ENCODE assay signal across 1 cellular context in genomic region chr7:134882481-134882880, GRCh38.
TF ChIP-seq lines count a peak whose summit lies in the region.

No MANE protein-coding gene starts in this region.

TF ChIP-seq in IMR-90, 13 proteins besides CTCF, POLR2A, EP300 and RAD21 (continued from another document):
- TF ChIP-seq RCOR1 (IDR thresholded peaks at IDR 0.05; ENCODE audit: insufficient replicate concordance, low read length) = no peak
- TF ChIP-seq, protein P1, sequence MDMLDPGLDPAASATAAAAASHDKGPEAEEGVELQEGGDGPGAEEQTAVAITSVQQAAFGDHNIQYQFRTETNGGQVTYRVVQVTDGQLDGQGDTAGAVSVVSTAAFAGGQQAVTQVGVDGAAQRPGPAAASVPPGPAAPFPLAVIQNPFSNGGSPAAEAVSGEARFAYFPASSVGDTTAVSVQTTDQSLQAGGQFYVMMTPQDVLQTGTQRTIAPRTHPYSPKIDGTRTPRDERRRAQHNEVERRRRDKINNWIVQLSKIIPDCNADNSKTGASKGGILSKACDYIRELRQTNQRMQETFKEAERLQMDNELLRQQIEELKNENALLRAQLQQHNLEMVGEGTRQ (IDR thresholded peaks at IDR 0.05; ENCODE audit: low read depth, low read length) = no peak
